ENCODE assay signal across 10 cellular contexts in the genomic region with DNA sequence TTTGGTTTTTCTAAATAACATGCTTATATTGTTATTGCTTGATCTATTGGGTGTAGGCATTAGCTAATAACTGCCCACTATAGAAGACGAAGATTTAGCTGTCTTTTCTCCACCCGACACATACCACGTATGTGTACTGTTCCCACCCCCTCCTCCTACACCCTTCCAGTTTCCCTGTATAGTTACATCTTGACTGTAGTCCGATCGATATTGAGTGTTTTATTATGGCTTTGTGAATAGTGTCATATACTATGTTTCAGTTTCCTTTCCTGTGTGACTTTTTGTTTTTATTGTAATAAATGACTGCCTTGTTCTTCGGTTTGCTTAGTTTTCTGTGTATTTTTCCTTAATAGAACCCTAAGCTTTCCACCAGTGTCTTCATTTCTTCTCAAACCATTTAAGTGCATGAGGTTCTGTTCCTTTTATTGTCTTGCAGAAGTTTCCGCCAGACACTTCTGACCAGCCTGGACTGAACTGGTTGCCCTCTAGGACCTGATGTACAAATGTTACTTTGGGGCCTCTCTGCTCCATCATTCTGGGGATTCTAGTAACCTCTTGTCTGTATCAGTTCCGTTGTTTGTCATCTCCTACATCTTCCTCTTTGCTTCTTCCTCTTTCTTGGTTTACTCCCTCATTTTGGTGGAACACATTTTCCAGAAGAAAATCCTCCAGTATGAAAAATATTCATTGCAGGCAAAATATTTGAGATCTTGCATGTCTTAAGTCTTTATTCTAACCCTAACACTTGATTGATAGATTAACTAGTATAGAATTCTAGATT.
DNase-seq lines count a peak whose midpoint lies in the region; ATAC-seq, FAIRE-seq and TF ChIP-seq lines count a peak whose summit lies in the region.
"Had no signal": no experiment of that assay in that cellular context is flagged by ENCODE, and none has a peak within 500 bp of the region (broad histone marks: within the 10 kb centered on the region; RNA-seq: fewer than 3 reads in every experiment).

No MANE protein-coding gene starts in this region.

- peak; percentile 73 for FAIRE-seq in GM12892 (lab: Jason Lieb, UNC)

- H3K36me3 Mint-ChIP-seq in activated CD4-positive, alpha-beta memory T cell treated with anti-CD3 and anti-CD28 coated beads, Interleukin-2, amount 10 ng/mL, durations not matched to agents 7 days and 5 days (ENCODE audit: low read depth) = peaks cover 2% of the 10 kb centered on the region
- H3K36me3 Mint-ChIP-seq in nephron progenitor cell (ENCODE audit: low read depth) = peaks cover 7% of the 10 kb centered on the region

- H3K36me3 ChIP-seq in esophagus squamous epithelium = no peaks in the 10 kb centered on the region

- no peak overlapping the region for H3K27ac ChIP-seq in esophagus squamous epithelium

- H3K4me1 Mint-ChIP-seq in activated CD4-positive, alpha-beta memory T cell treated with anti-CD3 and anti-CD28 coated beads, Interleukin-2, amount 10 ng/mL, durations not matched to agents 7 days and 5 days = peaks cover 61% of the 10 kb centered on the region
- peaks cover 58% of the 10 kb centered on the region for H3K4me1 Mint-ChIP-seq in nephron progenitor cell

- peak overlapping the region; percentile 1 for H3K27ac Mint-ChIP-seq in activated CD4-positive, alpha-beta memory T cell treated with anti-CD3 and anti-CD28 coated beads, Interleukin-2, amount 10 ng/mL, durations not matched to agents 7 days and 5 days
- no peak overlapping the region for H3K27ac Mint-ChIP-seq in nephron progenitor cell

- H3K9me3 ChIP-seq in esophagus squamous epithelium = no peaks in the 10 kb centered on the region

- H3K4me3 Mint-ChIP-seq in activated CD4-positive, alpha-beta memory T cell treated with anti-CD3 and anti-CD28 coated beads, Interleukin-2, amount 10 ng/mL, durations not matched to agents 7 days and 5 days = peak overlapping the region; percentile 3
- H3K4me3 Mint-ChIP-seq in nephron progenitor cell = no peak overlapping the region

- H3K9me3 Mint-ChIP-seq in activated CD4-positive, alpha-beta memory T cell treated with anti-CD3 and anti-CD28 coated beads, Interleukin-2, amount 10 ng/mL, durations not matched to agents 7 days and 5 days = no peaks in the 10 kb centered on the region
- peaks cover 7% of the 10 kb centered on the region for H3K9me3 Mint-ChIP-seq in nephron progenitor cell

- TF ChIP-seq CTCF in nephron progenitor cell (IDR thresholded peaks at IDR 0.05) = no peak
- TF ChIP-seq CTCF in esophagus squamous epithelium (IDR thresholded peaks at IDR 0.05) = no peak

- POLR2A ChIA-PET in activated CD4-positive, alpha-beta memory T cell treated with anti-CD3 and anti-CD28 coated beads, Interleukin-2, amount 10 ng/mL, durations not matched to agents 7 days and 5 days (lab: Charles Lee) = no interaction called here

- no peaks in the 10 kb centered on the region for H3K27me3 ChIP-seq in esophagus squamous epithelium

- no peaks in the 10 kb centered on the region for H3K4me1 ChIP-seq in esophagus squamous epithelium

- TF ChIP-seq POLR2A in GM12892 (IDR thresholded peaks at IDR 0.05; ENCODE audit: low read depth, low read length) (no peak), esophagus squamous epithelium (IDR thresholded peaks at IDR 0.05) (no peak)

- DNase-seq in GM12892 (ENCODE audit: insufficient read length) (no peak), nephron progenitor cell (no peak), esophagus squamous epithelium (lab: John Stamatoyannopoulos, UW) (no peak), C1 segment of cervical spinal cord (lab: John Stamatoyannopoulos, UW) (no peak), NCI-H146 (lab: John Stamatoyannopoulos, UW) (no peak)
- DNase-seq in activated CD4-positive, alpha-beta memory T cell treated with anti-CD3 and anti-CD28 coated beads, Interleukin-2, amount 10 ng/mL, durations not matched to agents 7 days and 5 days = no peak
- DNase-seq: glutamatergic neuron, KG1 had no signal

- CTCF ChIA-PET in activated CD4-positive, alpha-beta memory T cell treated with anti-CD3 and anti-CD28 coated beads, Interleukin-2, amount 10 ng/mL, durations not matched to agents 7 days and 5 days (lab: Charles Lee) = interaction anchor here (1.3 kb wide), 1 partner anchor 83 kb away, joined by 4 read pairs; the partner anchor contains the start of gene FXN

- ATAC-seq in GM19452 (IDR thresholded peaks at IDR 0.05; ENCODE audit: unreplicated experiment) (peak; percentile 72), HG03108 (IDR thresholded peaks at IDR 0.05; ENCODE audit: unreplicated experiment) (peak; percentile 41)

- intact Hi-C loops in esophagus squamous epithelium (cut with DNase I) = no loop called here

- H3K4me3 ChIP-seq in esophagus squamous epithelium = no peak overlapping the region

- WGBS in esophagus squamous epithelium, 2 donors = 67 to 76% methylated on average over 8 of the region's 8 CpGs

- H3K27me3 Mint-ChIP-seq in activated CD4-positive, alpha-beta memory T cell treated with anti-CD3 and anti-CD28 coated beads, Interleukin-2, amount 10 ng/mL, durations not matched to agents 7 days and 5 days = no peaks in the 10 kb centered on the region
- peaks cover 3% of the 10 kb centered on the region for H3K27me3 Mint-ChIP-seq in nephron progenitor cell (ENCODE audit: low read depth, poor library complexity)
